ENCODE assay signal across 8 cellular contexts in the genomic region with DNA sequence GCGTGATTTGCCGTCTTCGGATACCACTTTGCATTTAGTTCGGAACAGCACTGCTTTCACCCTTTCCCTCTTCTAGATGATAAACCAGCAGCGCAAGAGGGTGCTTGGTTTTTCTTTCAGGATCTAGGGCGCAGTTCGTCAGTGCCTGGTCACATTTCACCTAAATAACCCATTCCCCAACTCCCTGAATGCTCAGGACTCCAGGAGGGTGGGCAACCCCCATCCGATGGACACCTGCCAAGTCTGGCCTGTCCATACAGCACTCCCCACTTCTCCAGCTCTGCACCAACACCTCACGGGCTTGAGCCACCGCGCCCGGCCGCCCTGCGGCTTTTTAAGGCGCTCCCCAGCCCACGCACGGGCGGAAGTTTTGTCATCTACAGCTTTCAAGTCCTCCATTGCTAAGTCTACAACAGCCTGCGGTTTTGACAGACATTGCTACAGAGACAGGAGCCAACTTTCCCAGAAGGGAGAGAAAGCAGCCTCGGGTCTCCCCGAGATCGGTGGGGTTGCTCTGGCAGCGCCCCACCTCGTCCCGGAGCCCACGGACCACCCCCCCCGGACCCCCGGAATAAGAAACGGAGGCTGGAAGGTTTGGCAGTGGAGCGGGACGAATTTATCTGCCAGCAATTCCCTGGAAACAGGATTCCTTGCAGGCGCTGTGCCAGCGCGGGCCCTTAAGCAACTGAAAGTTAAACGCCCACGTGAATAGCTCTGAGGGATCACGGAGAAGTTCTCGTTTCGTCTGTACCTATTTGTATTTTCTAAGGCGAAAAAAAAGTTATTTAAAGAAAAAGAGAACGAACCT. TPM values are rescaled to one million over a fixed set of nuclear protein-coding genes. Genes with fewer than 3 reads are reported as not detected.
A peak's percentile ranks its signal among the peaks of the same experiment; 100 is the strongest.
DNase-seq lines count a peak whose midpoint lies in the region; ATAC-seq and TF ChIP-seq lines count a peak whose summit lies in the region.

No MANE protein-coding gene starts in this region.

- no peaks in the 10 kb centered on the region for H3K27me3 ChIP-seq in CD4-positive, alpha-beta memory T cell (ENCODE audit: insufficient read depth, low read length)
- no peaks in the 10 kb centered on the region for H3K27me3 ChIP-seq in HL-60 (ENCODE audit: insufficient read depth, poor library complexity, severe bottlenecking)

- TF ChIP-seq CTCF in HL-60 (IDR thresholded peaks at IDR 0.05; ENCODE audit: insufficient read depth, low read length) (no peak), mesothelial cell of epicardium (IDR thresholded peaks at IDR 0.05; ENCODE audit: unreplicated experiment) (no peak)

- no peaks in the 10 kb centered on the region for H3K9me3 ChIP-seq in CD4-positive, alpha-beta memory T cell (ENCODE audit: control insufficient read depth in 1 of 2, low read length in 2 of 2)

- peaks cover 20% of the 10 kb centered on the region for H3K36me3 ChIP-seq in CD4-positive, alpha-beta memory T cell (ENCODE audit: insufficient read depth, low read length)

- H3K9me3 Mint-ChIP-seq in CD4-positive, alpha-beta memory T cell, result peaks cover 0 to 8% (median 0%) of the 10 kb centered on the region in 8 donors
- peaks cover 16% of the 10 kb centered on the region for H3K9me3 Mint-ChIP-seq in activated CD4-positive, alpha-beta T cell treated with anti-CD3 and anti-CD28 coated beads for 36 hours (ENCODE audit: low read depth)
- H3K9me3 Mint-ChIP-seq in mesothelial cell of epicardium, result no peaks in the 10 kb centered on the region

- ATAC-seq in activated CD4-positive, alpha-beta T cell treated with anti-CD3 and anti-CD28 coated beads for 36 hours, result peak; percentile 71
- ATAC-seq in GM21447 (IDR thresholded peaks at IDR 0.05; ENCODE audit: unreplicated experiment), result no peak

- H3K27ac ChIP-seq in CD4-positive, alpha-beta memory T cell (ENCODE audit: low read depth, low read length), result peak overlapping the region; percentile 69
- peak overlapping the region; percentile 95 for H3K27ac ChIP-seq in HL-60 (replicated peaks)

- H3K4me1 ChIP-seq in CD4-positive, alpha-beta memory T cell (ENCODE audit: insufficient read depth, low read length), result peaks cover 42% of the 10 kb centered on the region

- CTCF ChIA-PET in CD4-positive, alpha-beta memory T cell (lab: Charles Lee; ENCODE audit: partially characterized antibody), result interaction anchor here (0.8 to 6.6 kb wide), 30 partner anchors 12 to 326 kb away, joined by 3 to 117 read pairs (median 5); a partner anchor contains a TSS
- CTCF ChIA-PET in activated CD4-positive, alpha-beta T cell treated with anti-CD3 and anti-CD28 coated beads for 36 hours (lab: Charles Lee), result interaction anchor here (0.7 to 1.6 kb wide), 5 partner anchors 20 to 175 kb away, joined by 3 to 6 read pairs (median 5); a partner anchor contains a TSS

- H3K4me3 Mint-ChIP-seq in CD4-positive, alpha-beta memory T cell, result peak overlapping the region; percentile 94 to 98 (median 96)
- H3K4me3 Mint-ChIP-seq in activated CD4-positive, alpha-beta T cell treated with anti-CD3 and anti-CD28 coated beads for 36 hours, result peak overlapping the region; percentile 82
- peak overlapping the region; percentile 61 for H3K4me3 Mint-ChIP-seq in mesothelial cell of epicardium

- no peaks in the 10 kb centered on the region for H3K27me3 Mint-ChIP-seq in CD4-positive, alpha-beta memory T cell
- peaks cover 11% of the 10 kb centered on the region for H3K27me3 Mint-ChIP-seq in activated CD4-positive, alpha-beta T cell treated with anti-CD3 and anti-CD28 coated beads for 36 hours
- peaks cover 98% of the 10 kb centered on the region for H3K27me3 Mint-ChIP-seq in mesothelial cell of epicardium (ENCODE audit: low read depth)

- peak; percentile 65 to 86 (median 71) for DNase-seq in CD4-positive, alpha-beta memory T cell
- DNase-seq in HL-60 (ENCODE audit: low read depth in 1 of 2, low spot score in 1 of 2) (peak; percentile 47 to 94), dedifferentiated amniotic fluid mesenchymal stem cell (ENCODE audit: extremely low spot score) (peak; percentile 38), mesothelial cell of epicardium (ENCODE audit: low spot score in 2 of 2, unreplicated experiment in 2 of 2) (no peak), NCI-H2171 (lab: John Stamatoyannopoulos, UW) (no peak)
- DNase-seq in activated CD4-positive, alpha-beta T cell treated with anti-CD3 and anti-CD28 coated beads for 36 hours, result peak; percentile 92
- DNase-seq in stimulated activated CD8-positive, alpha-beta memory T cell treated with anti-CD3 and anti-CD28 coated beads, Interleukin-2, amount 100 ng/mL, for 48 hours (ENCODE audit: low read depth in 2 of 2), result peak; percentile 73 to 79

- POLR2A ChIA-PET in CD4-positive, alpha-beta memory T cell (lab: Charles Lee; ENCODE audit: partially characterized antibody), result interaction anchor here (0.6 to 8.0 kb wide), 48 partner anchors 9 to 328 kb away, joined by 3 to 234 read pairs (median 4); a partner anchor contains a TSS
- POLR2A ChIA-PET in activated CD4-positive, alpha-beta T cell treated with anti-CD3 and anti-CD28 coated beads for 36 hours (lab: Charles Lee), result interaction anchor here (0.5 to 2.3 kb wide), 13 partner anchors 12 to 414 kb away, joined by 3 to 14 read pairs (median 4); a partner anchor contains a TSS

- peaks cover 34 to 89% (median 63%) of the 10 kb centered on the region in 4 donors for H3K4me1 Mint-ChIP-seq in CD4-positive, alpha-beta memory T cell
- peaks cover 36% of the 10 kb centered on the region for H3K4me1 Mint-ChIP-seq in activated CD4-positive, alpha-beta T cell treated with anti-CD3 and anti-CD28 coated beads for 36 hours
- peaks cover 3% of the 10 kb centered on the region for H3K4me1 Mint-ChIP-seq in mesothelial cell of epicardium

- H3K27ac Mint-ChIP-seq in CD4-positive, alpha-beta memory T cell, result peak overlapping the region; percentile 94 to 99 (median 97)
- peak overlapping the region; percentile 91 for H3K27ac Mint-ChIP-seq in activated CD4-positive, alpha-beta T cell treated with anti-CD3 and anti-CD28 coated beads for 36 hours
- H3K27ac Mint-ChIP-seq in mesothelial cell of epicardium, result no peak overlapping the region

- intact Hi-C loops in CD4-positive, alpha-beta memory T cell (cut with micrococcal nuclease), result loop anchor here (1.0 to 5.0 kb wide), 9 partner anchors 27 to 325 kb away; a partner anchor contains a TSS
- intact Hi-C loops in activated CD4-positive, alpha-beta T cell treated with anti-CD3 and anti-CD28 coated beads for 36 hours (cut with DNase I, micrococcal nuclease), result loop anchor here (1.0 to 5.0 kb wide), 13 partner anchors 38 to 322 kb away; a partner anchor contains a TSS

- peak overlapping the region; percentile 57 to 75 for H3K4me3 ChIP-seq in CD4-positive, alpha-beta memory T cell (ENCODE audit: low read length in 2 of 2)
- H3K4me3 ChIP-seq in HL-60 (replicated peaks; ENCODE audit: insufficient read depth, low read length), result peak overlapping the region; percentile 38

- peaks cover 66 to 85% of the 10 kb centered on the region in 2 donors for H3K36me3 Mint-ChIP-seq in CD4-positive, alpha-beta memory T cell
- H3K36me3 Mint-ChIP-seq in activated CD4-positive, alpha-beta T cell treated with anti-CD3 and anti-CD28 coated beads for 36 hours (ENCODE audit: low read depth), result peaks cover 69% of the 10 kb centered on the region
- H3K36me3 Mint-ChIP-seq in mesothelial cell of epicardium, result no peaks in the 10 kb centered on the region

RNA-seq across cellular contexts. Expression of a gene that starts 38.6 kb away (rescaled TPM):
- total RNA-seq in CD4-positive, alpha-beta memory T cell, result 10 to 100 TPM; 24.6 to 27.3 TPM
- 1 to 10 TPM; 5.4 to 5.9 TPM for polyA plus RNA-seq in CD4-positive, alpha-beta memory T cell
- total RNA-seq in activated CD4-positive, alpha-beta T cell treated with anti-CD3 and anti-CD28 coated beads for 36 hours, result 10 to 100 TPM; 18.6 to 22.5 TPM
- total RNA-seq in mesothelial cell of epicardium, result 23.1 to 24.7 TPM (median 23.7 TPM) in 3 replicates

RNA-seq across cellular contexts. Expression of a gene that starts 50.4 kb away (rescaled TPM):
- total RNA-seq in CD4-positive, alpha-beta memory T cell, result 10 to 100 TPM; 75.4 to 78.8 TPM
- 10 to 100 TPM; 13.4 to 23.0 TPM for polyA plus RNA-seq in CD4-positive, alpha-beta memory T cell
- total RNA-seq in activated CD4-positive, alpha-beta T cell treated with anti-CD3 and anti-CD28 coated beads for 36 hours, result 10 to 100 TPM; 23.3 to 23.7 TPM
- total RNA-seq in mesothelial cell of epicardium, result 0.09 to 0.18 TPM (median 0.09 TPM) in 3 replicates

RNA-seq across cellular contexts. Expression of a gene that starts 54.8 kb away (rescaled TPM):
- 1 to 10 TPM; 6.5 to 8.9 TPM for total RNA-seq in CD4-positive, alpha-beta memory T cell
- 1 to 10 TPM in 1 of 2 donors, under 1 TPM in 1; 0.75 to 2.0 TPM for polyA plus RNA-seq in CD4-positive, alpha-beta memory T cell
- 1 to 10 TPM; 5.4 TPM for total RNA-seq in activated CD4-positive, alpha-beta T cell treated with anti-CD3 and anti-CD28 coated beads for 36 hours
- 18.4 to 19.5 TPM (median 18.8 TPM) in 3 replicates for total RNA-seq in mesothelial cell of epicardium

Comparison
In these comparisons a context has a peak if more than half of its experiments do, and no peak if none do; other contexts are left out.
1. DNase-seq: peak in CD4-positive, alpha-beta memory T cell (5 of 5), HL-60 (2 of 2), activated CD4-positive, alpha-beta T cell treated with anti-CD3 and anti-CD28 coated beads for 36 hours (single experiment), dedifferentiated amniotic fluid mesenchymal stem cell (single experiment) and stimulated activated CD8-positive, alpha-beta memory T cell treated with anti-CD3 and anti-CD28 coated beads, Interleukin-2, amount 100 ng/mL, for 48 hours (2 of 2); none in mesothelial cell of epicardium (0 of 2) and NCI-H2171 (single experiment).
2. RNA of a gene that starts 50.4 kb away (total RNA-seq): 75.4 to 78.8 TPM in CD4-positive, alpha-beta memory T cell and 23.3 to 23.7 TPM in activated CD4-positive, alpha-beta T cell treated with anti-CD3 and anti-CD28 coated beads for 36 hours; 0.09 to 0.18 TPM in mesothelial cell of epicardium; every median in the first group is over 10 times any median in the second.
3. Peak in every context shown above with its lines, with median percentiles within 50 percentile points of each other: H3K4me3 Mint-ChIP-seq.